ENCODE assay signal across 33 cellular contexts in genomic region chr9:124803911-124804310, GRCh38. TPM values are rescaled to one million over a fixed set of nuclear protein-coding genes. Genes with fewer than 3 reads are reported as not detected.
"Had no signal": no experiment of that assay in that cellular context is flagged by ENCODE, and none has a peak within 500 bp of the region (broad histone marks: within the 10 kb centered on the region; RNA-seq: fewer than 3 reads in every experiment).

No MANE protein-coding gene starts in this region.

- H3K4me3 Mint-ChIP-seq: effector memory CD8-positive, alpha-beta T cell; endodermal cell; mesothelial cell of epicardium had no signal

- H3K9me3 Mint-ChIP-seq: effector memory CD8-positive, alpha-beta T cell; endodermal cell; mesothelial cell of epicardium had no signal

- H3K27me3 Mint-ChIP-seq: naive B cell had no signal

- H3K4me1 Mint-ChIP-seq: endodermal cell had no signal

- H3K27ac ChIP-seq: coronary artery, epithelial cell of prostate, esophagus squamous epithelium, gastrocnemius medialis, heart right ventricle, left lung, lower lobe of right lung had no signal

- ATAC-seq: effector memory CD8-positive, alpha-beta T cell; esophagus mucosa; gastrocnemius medialis; heart right ventricle; left cardiac atrium; left lung; left ventricle myocardium superior; lower lobe of right lung; mucosa of descending colon had no signal

- H3K4me3 ChIP-seq: coronary artery, esophagus squamous epithelium, gastrocnemius medialis, heart right ventricle, left lung, lower lobe of right lung, mucosa of descending colon had no signal

- H3K27me3 ChIP-seq: esophagus squamous epithelium, gastrocnemius medialis, heart right ventricle, left lung had no signal

- H3K27ac Mint-ChIP-seq: effector memory CD8-positive, alpha-beta T cell; endodermal cell; mesothelial cell of epicardium had no signal

- DNase-seq: effector CD8-positive, alpha-beta T cell; effector memory CD8-positive, alpha-beta T cell; endodermal cell; erythroblast; esophagus squamous epithelium; foreskin fibroblast; foreskin melanocyte; gastrocnemius medialis; glutamatergic neuron; head of caudate nucleus; heart right ventricle; hippocampal formation; left ventricle myocardium superior; lower lobe of right lung; mucosa of descending colon; naive B cell had no signal

- H3K36me3 ChIP-seq: gastrocnemius medialis, left lung, lower lobe of right lung had no signal

- H3K9me3 ChIP-seq: esophagus squamous epithelium, gastrocnemius medialis, heart right ventricle, left lung, lower lobe of right lung, mucosa of descending colon had no signal

- FAIRE-seq: colon, endometrium, islet of Langerhans, keratinocyte had no signal

RNA-seq across cellular contexts. Expression of gene WDR38, which starts 49.3 kb away (rescaled TPM):
- total RNA-seq: dermis microvascular lymphatic vessel endothelial cell, endodermal cell, esophagus mucosa, esophagus squamous epithelium, gastrocnemius medialis, glomerular endothelial cell, kidney epithelial cell, left cardiac atrium, left ventricle myocardium superior, lower leg skin, lung microvascular endothelial cell, mesenteric fat pad, mesothelial cell of epicardium, mucosa of descending colon, myocyte had no signal
- polyA plus RNA-seq: keratinocyte had no signal
